In the genomic region with DNA sequence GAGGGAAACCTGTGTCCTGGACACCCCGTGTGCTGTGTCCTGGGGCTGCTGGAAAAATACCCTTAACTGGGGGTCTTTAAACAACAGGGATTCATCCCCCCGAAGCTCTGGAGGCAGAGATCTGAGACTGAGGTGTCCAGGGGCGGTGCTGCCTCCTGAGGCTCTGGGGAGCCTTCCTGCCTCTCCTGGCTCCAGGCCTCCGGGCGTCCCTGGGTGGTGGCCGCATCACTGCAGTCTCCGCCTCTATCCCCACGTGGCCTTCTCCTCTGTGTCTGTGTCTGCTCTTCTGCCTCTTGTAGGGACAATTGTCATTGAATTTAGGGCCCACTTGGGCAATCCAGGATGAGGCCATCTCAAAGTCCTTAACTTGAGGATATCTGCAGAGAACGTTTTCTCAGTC, we compare ENCODE assay signal across 16 cellular contexts.
A peak's percentile ranks its signal among the peaks of the same experiment; 100 is the strongest.
DNase-seq lines count a peak whose midpoint lies in the region; ATAC-seq, FAIRE-seq and TF ChIP-seq lines count a peak whose summit lies in the region.
"Had no signal": no experiment of that assay in that cellular context is flagged by ENCODE, and none has a peak within 500 bp of the region (broad histone marks: within the 10 kb centered on the region; RNA-seq: fewer than 3 reads in every experiment).

No MANE protein-coding gene starts in this region.

- CTCF ChIA-PET in SK-N-SH (lab: Yijun Ruan, JAX) (interaction anchor here (1.5 to 3.6 kb wide), 4 partner anchors 9 to 25 kb away, joined by 5 to 11 read pairs (median 8); no protein-coding TSS in a partner anchor), K562 (lab: Yijun Ruan, JAX; ENCODE audit: low intra/inter-chr PET ratio) (no interaction called here)

- no peak; the same call in 2 of the 3 replicates for ATAC-seq in SK-N-SH treated with all-trans-retinoic acid at 6 μM for 48 hours
- peak; percentile 48; the same call in 2 of the 3 replicates for ATAC-seq in K562
- no peak for ATAC-seq in GM19328 (IDR thresholded peaks at IDR 0.05; ENCODE audit: unreplicated experiment)

- TF ChIP-seq RAD21 in SK-N-SH (IDR thresholded peaks at IDR 0.05; ENCODE audit: low read length) (no peak), K562 (CRISPR knock-in tag; conservative IDR thresholded peaks at IDR 0.05 in 1 of 2, IDR thresholded peaks at IDR 0.05 in 1 of 2) (no peak)

- H3K4me1 Mint-ChIP-seq in nephron progenitor cell, result peaks cover 59% of the 10 kb centered on the region

- DNase-seq in SK-N-SH (peak; percentile 68), K562 (ENCODE audit: extremely low read depth in 1 of 4, low spot score in 3 of 4) (no peak), nephron progenitor cell (no peak), ACHN (no peak), WERI-Rb-1 (no peak)
- DNase-seq: C1 segment of cervical spinal cord; Calu3; CD4-positive, alpha-beta T cell; DMS79; GOT3; H9 had no signal

- intact Hi-C loops in K562 (cut with micrococcal nuclease), result no loop called here

- peak overlapping the region; percentile 40 for H3K27ac Mint-ChIP-seq in nephron progenitor cell
- H3K27ac Mint-ChIP-seq: CD4-positive, alpha-beta T cell had no signal

- 55% methylated on average over 8 of the region's 9 CpGs for WGBS in SK-N-SH (ENCODE audit: low lambda C conversion rate)
- 2% methylated on average over 9 of the region's 9 CpGs for WGBS in K562 (ENCODE audit: insufficient coverage, low coverage, missing lambda C conversion rate)

- H2AFZ ChIP-seq in SK-N-SH (ENCODE audit: low read depth) (no peak overlapping the region), K562 (ENCODE audit: low read depth, low read length) (no peak overlapping the region)

- H3K9me1 ChIP-seq in K562 (ENCODE audit: control insufficient read depth, insufficient read depth, low read length), result no peaks in the 10 kb centered on the region

- no peaks in the 10 kb centered on the region for H3K9me3 ChIP-seq in SK-N-SH
- no peaks in the 10 kb centered on the region for H3K9me3 ChIP-seq in K562 (replicated peaks; ENCODE audit: control insufficient read depth, insufficient read depth, low read depth, low read length)
- no peaks in the 10 kb centered on the region for H3K9me3 ChIP-seq in WERI-Rb-1 (ENCODE audit: severe bottlenecking)

- no peak for FAIRE-seq in K562 (lab: Jason Lieb, UNC)
- FAIRE-seq: G401.6, GM12891 had no signal

- TF ChIP-seq EP300 in SK-N-SH (IDR thresholded peaks at IDR 0.05; ENCODE audit: borderline replicate concordance in 1 of 2, low read depth in 1 of 2, low read length in 1 of 2) (no peak), K562 (IDR thresholded peaks at IDR 0.05; ENCODE audit: low read length) (no peak)

- no TSS peak for BruUV-seq in K562 (replicated peaks; lab: Mats Ljungman, UMichigan)

- peak overlapping the region; percentile 36 for H3K4me3 Mint-ChIP-seq in nephron progenitor cell
- H3K4me3 Mint-ChIP-seq: CD4-positive, alpha-beta T cell; H9 had no signal

- H3K9me3 Mint-ChIP-seq in nephron progenitor cell, result peaks cover 4% of the 10 kb centered on the region
- H3K9me3 Mint-ChIP-seq: CD4-positive, alpha-beta T cell had no signal

- peaks cover 0 to 56% of the 10 kb centered on the region in 2 experiments; a peak in 2 of 4 replicates for H3K4me1 ChIP-seq in SK-N-SH (ENCODE audit: control insufficient read depth in 1 of 2, insufficient read depth in 2 of 2, low read depth in 1 of 2, low read length in 1 of 2)
- H3K4me1 ChIP-seq in K562 (replicated peaks in 1 of 2; ENCODE audit: control insufficient read depth in 2 of 2, insufficient read depth in 2 of 2, low read length in 2 of 2), result no peaks in the 10 kb centered on the region

- in situ Hi-C loops in K562 (cut with MboI), result no loop called here
- in situ Hi-C loops in ACHN (cut with HindIII; ENCODE audit: low pct_ligation_motif_present, low pct_unique_long_range_greater_than_20kb, low sequenced_read_pairs), result no loop called here

- H3K9me2 ChIP-seq in SK-N-SH, result no peaks in the 10 kb centered on the region

- H3K27ac ChIP-seq in SK-N-SH (ENCODE audit: low read depth in 2 of 2, low read length in 1 of 2) (peak overlapping the region in 1 of 2 experiments; percentile 99; a peak in 2 of 4 replicates), K562 (ENCODE audit: extremely low read depth, low read depth, low read length) (no peak overlapping the region), WERI-Rb-1 (no peak overlapping the region)
- H3K27ac ChIP-seq: 22Rv1 had no signal

- POLR2A ChIA-PET in SK-N-SH (lab: Yijun Ruan, JAX) (interaction anchor here (1.3 to 3.6 kb wide), 4 partner anchors 15 to 176 kb away, joined by 3 to 28 read pairs (median 4); no protein-coding TSS in a partner anchor), K562 (lab: Yijun Ruan, JAX) (no interaction called here)

- H3K36me3 ChIP-seq in SK-N-SH (replicated peaks in 1 of 2; ENCODE audit: control insufficient read depth in 1 of 2, insufficient read depth in 2 of 2, low read length in 1 of 2) (no peaks in the 10 kb centered on the region), K562 (ENCODE audit: control insufficient read depth, insufficient read depth, low read length) (no peaks in the 10 kb centered on the region), WERI-Rb-1 (no peaks in the 10 kb centered on the region)

- H3K9ac ChIP-seq in SK-N-SH (no peak overlapping the region), K562 (ENCODE audit: insufficient read depth in 1 of 2, low read depth in 2 of 2, low read length in 2 of 2) (no peak overlapping the region)

- H3F3A ChIP-seq in SK-N-SH (replicated peaks; ENCODE audit: insufficient read depth), result no peaks in the 10 kb centered on the region

- H3K27me3 ChIP-seq in SK-N-SH (ENCODE audit: insufficient read depth) (no peaks in the 10 kb centered on the region), K562 (ENCODE audit: control insufficient read depth in 2 of 2, insufficient read depth in 2 of 2, low read length in 2 of 2) (peaks cover 13 to 51% of the 10 kb centered on the region in 2 experiments; a peak in 3 of 5 replicates), WERI-Rb-1 (ENCODE audit: insufficient read depth, low read depth, severe bottlenecking) (peaks cover 5% of the 10 kb centered on the region)

- no peaks in the 10 kb centered on the region for H3K79me2 ChIP-seq in SK-N-SH (ENCODE audit: insufficient read depth)
- no peaks in the 10 kb centered on the region for H3K79me2 ChIP-seq in K562 (ENCODE audit: control insufficient read depth, insufficient read depth, low read length)

- TF ChIP-seq POLR2A in K562 (conservative IDR thresholded peaks at IDR 0.05), result no peak

- TF ChIP-seq CTCF in SK-N-SH (IDR thresholded peaks at IDR 0.05) (no peak), K562 (IDR thresholded peaks at IDR 0.05 in 2 of 3, conservative IDR thresholded peaks at IDR 0.05 in 1 of 3; ENCODE audit: insufficient read depth in 2 of 3, low read depth in 1 of 3, low read length in 3 of 3) (no peak), nephron progenitor cell (IDR thresholded peaks at IDR 0.05) (no peak), WERI-Rb-1 (IDR thresholded peaks at IDR 0.05; ENCODE audit: low read depth, low read length) (no peak)

- H4K20me1 ChIP-seq in SK-N-SH (ENCODE audit: insufficient read depth) (no peaks in the 10 kb centered on the region), K562 (replicated peaks; ENCODE audit: control insufficient read depth, insufficient read depth, low read length) (peaks cover 9% of the 10 kb centered on the region; the same call in 1 of the 2 replicates)

- H3K4me2 ChIP-seq in SK-N-SH (no peak overlapping the region), K562 (ENCODE audit: insufficient read depth, low read length) (no peak overlapping the region)

- no peaks in the 10 kb centered on the region for H3K36me3 Mint-ChIP-seq in nephron progenitor cell (ENCODE audit: low read depth)

- H3K4me3 ChIP-seq in SK-N-SH (ENCODE audit: low read depth in 2 of 2, low read length in 1 of 2) (no peak overlapping the region), K562 (no peak overlapping the region), WERI-Rb-1 (ENCODE audit: low read depth, low read length) (no peak overlapping the region)

- peaks cover 4% of the 10 kb centered on the region for H3K27me3 Mint-ChIP-seq in nephron progenitor cell (ENCODE audit: low read depth, poor library complexity)

TF ChIP-seq in SK-N-SH treated with all-trans-retinoic acid at 6 μM for 48 hours, 23 proteins besides CTCF, POLR2A, EP300 and RAD21 (continues in another document):
- TF ChIP-seq ZNF8 (CRISPR knock-in tag; IDR thresholded peaks at IDR 0.05), result no peak
- no peak for TF ChIP-seq ESRRG (CRISPR knock-in tag; IDR thresholded peaks at IDR 0.05)
- TF ChIP-seq GLIS3 (CRISPR knock-in tag; IDR thresholded peaks at IDR 0.05), result no peak
- TF ChIP-seq BACH2 (CRISPR knock-in tag; IDR thresholded peaks at IDR 0.05; ENCODE audit: borderline replicate concordance), result no peak
- no peak for TF ChIP-seq ZFP3 (CRISPR knock-in tag; IDR thresholded peaks at IDR 0.05)

TF ChIP-seq in K562, 482 proteins besides CTCF, POLR2A, EP300 and RAD21 (continues in another document):
- TF ChIP-seq, protein P1, sequence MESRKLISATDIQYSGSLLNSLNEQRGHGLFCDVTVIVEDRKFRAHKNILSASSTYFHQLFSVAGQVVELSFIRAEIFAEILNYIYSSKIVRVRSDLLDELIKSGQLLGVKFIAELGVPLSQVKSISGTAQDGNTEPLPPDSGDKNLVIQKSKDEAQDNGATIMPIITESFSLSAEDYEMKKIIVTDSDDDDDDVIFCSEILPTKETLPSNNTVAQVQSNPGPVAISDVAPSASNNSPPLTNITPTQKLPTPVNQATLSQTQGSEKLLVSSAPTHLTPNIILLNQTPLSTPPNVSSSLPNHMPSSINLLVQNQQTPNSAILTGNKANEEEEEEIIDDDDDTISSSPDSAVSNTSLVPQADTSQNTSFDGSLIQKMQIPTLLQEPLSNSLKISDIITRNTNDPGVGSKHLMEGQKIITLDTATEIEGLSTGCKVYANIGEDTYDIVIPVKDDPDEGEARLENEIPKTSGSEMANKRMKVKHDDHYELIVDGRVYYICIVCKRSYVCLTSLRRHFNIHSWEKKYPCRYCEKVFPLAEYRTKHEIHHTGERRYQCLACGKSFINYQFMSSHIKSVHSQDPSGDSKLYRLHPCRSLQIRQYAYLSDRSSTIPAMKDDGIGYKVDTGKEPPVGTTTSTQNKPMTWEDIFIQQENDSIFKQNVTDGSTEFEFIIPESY (CRISPR knock-in tag; IDR thresholded peaks at IDR 0.05), result no peak
- TF ChIP-seq TGIF2 (CRISPR knock-in tag; IDR thresholded peaks at IDR 0.05) (no peak), ZNF134 (CRISPR knock-in tag; conservative IDR thresholded peaks at IDR 0.05) (no peak), PHF21A (IDR thresholded peaks at IDR 0.05; ENCODE audit: borderline replicate concordance, low read depth) (no peak)
- TF ChIP-seq, protein P2, sequence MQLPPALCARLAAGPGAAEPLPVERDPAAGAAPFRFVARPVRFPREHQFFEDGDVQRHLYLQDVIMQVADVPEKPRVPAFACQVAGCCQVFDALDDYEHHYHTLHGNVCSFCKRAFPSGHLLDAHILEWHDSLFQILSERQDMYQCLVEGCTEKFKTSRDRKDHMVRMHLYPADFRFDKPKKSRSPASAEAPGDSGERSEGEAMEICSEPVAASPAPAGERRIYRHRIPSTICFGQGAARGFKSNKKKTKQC (CRISPR knock-in tag; IDR thresholded peaks at IDR 0.05), result no peak
